ENCODE assay signal across 8 cellular contexts in genomic region chr9:72477862-72478564, GRCh38. TPM values are rescaled to one million over a fixed set of nuclear protein-coding genes. Genes with fewer than 3 reads are reported as not detected.
DNase-seq lines count a peak whose midpoint lies in the region; ATAC-seq and TF ChIP-seq lines count a peak whose summit lies in the region.

No MANE protein-coding gene starts in this region.

- no peak overlapping the region for H2BK15ac ChIP-seq in mesendoderm (replicated peaks; ENCODE audit: low read depth)

- H3K23ac ChIP-seq in mesendoderm (ENCODE audit: low read length): no peak overlapping the region

- H2AFZ ChIP-seq in OCI-LY7 (ENCODE audit: low read length): no peak overlapping the region

- no peak overlapping the region for H3K56ac ChIP-seq in mesendoderm (ENCODE audit: low read length)

- H3K4ac ChIP-seq in mesendoderm (ENCODE audit: low read depth, low read length): no peak overlapping the region

- DNase-seq in EH (ENCODE audit: low read depth) (peak; percentile 87), LoVo (ENCODE audit: low spot score) (peak; percentile 90), T47D (ENCODE audit: low read depth in 1 of 2, low spot score in 1 of 2) (peak; percentile 72), mesendoderm (peak; percentile 89), substantia nigra (lab: John Stamatoyannopoulos, UW) (no peak), OCI-LY7 (ENCODE audit: low spot score) (no peak), C1 segment of cervical spinal cord (lab: John Stamatoyannopoulos, UW) (no peak)

- H2BK120ac ChIP-seq in mesendoderm (ENCODE audit: low read depth, low read length): no peak overlapping the region

- H4K8ac ChIP-seq in mesendoderm (ENCODE audit: low read depth, low read length): no peak overlapping the region

- no peak for TF ChIP-seq CTCF in OCI-LY7 (conservative IDR thresholded peaks at IDR 0.05; ENCODE audit: low read length)

- no peaks in the 10 kb centered on the region for H3K27me3 ChIP-seq in mesendoderm (ENCODE audit: insufficient read depth, low read length, poor library complexity)

- no peak overlapping the region for H3K18ac ChIP-seq in mesendoderm (ENCODE audit: low read length)

- no peak overlapping the region for H3K9ac ChIP-seq in mesendoderm (ENCODE audit: low read length)

- H3K79me2 ChIP-seq in mesendoderm (ENCODE audit: control insufficient read depth, insufficient read depth, low read length) (no peaks in the 10 kb centered on the region), OCI-LY7 (ENCODE audit: insufficient read depth, low read depth, low read length) (no peaks in the 10 kb centered on the region)

- no TSS peak for BruUV-seq in OCI-LY7 (replicated peaks; lab: Mats Ljungman, UMichigan)

- in situ Hi-C loops in T47D (cut with HindIII; ENCODE audit: low pct_unique_long_range_greater_than_20kb, low sequenced_read_pairs): no loop called here

- H3K27ac ChIP-seq in mesendoderm (ENCODE audit: low read depth, low read length) (no peak overlapping the region), substantia nigra (ENCODE audit: low read depth, low read length, poor library complexity, severe bottlenecking) (no peak overlapping the region), OCI-LY7 (ENCODE audit: low read depth, low read length, poor library complexity, severe bottlenecking) (no peak overlapping the region)

- H4K20me1 ChIP-seq in OCI-LY7 (ENCODE audit: insufficient read depth, low read length): no peaks in the 10 kb centered on the region

- H3K79me1 ChIP-seq in mesendoderm (ENCODE audit: low read length): no peaks in the 10 kb centered on the region

- no peaks in the 10 kb centered on the region for H3K9me3 ChIP-seq in OCI-LY7 (ENCODE audit: low read length)

- ATAC-seq in GM18858 (IDR thresholded peaks at IDR 0.05; ENCODE audit: unreplicated experiment): no peak

- intact Hi-C loops in OCI-LY7 (cut with micrococcal nuclease; ENCODE audit: unreplicated experiment): no loop called here

- CTCF ChIA-PET in OCI-LY7 (lab: Charles Lee; ENCODE audit: unreplicated experiment): no interaction called here

- no peak overlapping the region for H3K4me3 ChIP-seq in mesendoderm (ENCODE audit: low read length)
- no peak overlapping the region for H3K4me3 ChIP-seq in OCI-LY7 (ENCODE audit: low read depth, low read length, poor library complexity, severe bottlenecking)

- POLR2A ChIA-PET in OCI-LY7 (lab: Charles Lee): interaction anchor here (0.6 kb wide), 1 partner anchor 12 kb away, joined by 4 read pairs; no protein-coding TSS in a partner anchor

- H4K5ac ChIP-seq in mesendoderm (ENCODE audit: low read length): no peak overlapping the region

- WGBS in mesendoderm (ENCODE audit: extremely low coverage, insufficient coverage, low lambda C conversion rate): no CpG with 5 or more reads among the region's 5 CpGs

- H3K36me3 ChIP-seq in mesendoderm (ENCODE audit: control insufficient read depth, insufficient read depth, low read length): no peaks in the 10 kb centered on the region
- H3K36me3 ChIP-seq in OCI-LY7 (ENCODE audit: insufficient read depth, low read length): no peaks in the 10 kb centered on the region

- H2BK5ac ChIP-seq in mesendoderm (ENCODE audit: low read length): no peak overlapping the region

- no peaks in the 10 kb centered on the region for H3K9me2 ChIP-seq in OCI-LY7 (ENCODE audit: insufficient read depth, low read length)

- H3K4me1 ChIP-seq in mesendoderm (ENCODE audit: control insufficient read depth, low read depth, low read length) (no peaks in the 10 kb centered on the region), OCI-LY7 (ENCODE audit: insufficient read depth, low read length, poor library complexity, severe bottlenecking) (no peaks in the 10 kb centered on the region)

- H3K4me2 ChIP-seq in mesendoderm (ENCODE audit: low read length) (no peak overlapping the region), OCI-LY7 (ENCODE audit: low read length) (no peak overlapping the region)

- no peak overlapping the region for H2AK5ac ChIP-seq in mesendoderm (ENCODE audit: low read length)

RNA-seq across cellular contexts. Expression of gene TMC1, which starts 43.4 kb away (rescaled TPM):
- polyA plus RNA-seq in mesendoderm (2013, experiment 1 of 2): not detected
- polyA plus RNA-seq in mesendoderm (2013, experiment 2 of 2): 0.10 TPM
- not detected in 2 replicates for total RNA-seq in OCI-LY7 (2014; rRNA removed; shearing (Covaris generic))
- not detected in 2 replicates for total RNA-seq in OCI-LY7 (2022)

Comparison
In these comparisons a context has a peak if more than half of its experiments do, and no peak if none do; other contexts are left out.
1. DNase-seq: peak in EH (single experiment), LoVo (single experiment), T47D (2 of 2) and mesendoderm (single experiment); none in substantia nigra (0 of 49), OCI-LY7 (single experiment) and C1 segment of cervical spinal cord (0 of 14).